ENCODE assay signal across 1 cellular context in the genomic region with DNA sequence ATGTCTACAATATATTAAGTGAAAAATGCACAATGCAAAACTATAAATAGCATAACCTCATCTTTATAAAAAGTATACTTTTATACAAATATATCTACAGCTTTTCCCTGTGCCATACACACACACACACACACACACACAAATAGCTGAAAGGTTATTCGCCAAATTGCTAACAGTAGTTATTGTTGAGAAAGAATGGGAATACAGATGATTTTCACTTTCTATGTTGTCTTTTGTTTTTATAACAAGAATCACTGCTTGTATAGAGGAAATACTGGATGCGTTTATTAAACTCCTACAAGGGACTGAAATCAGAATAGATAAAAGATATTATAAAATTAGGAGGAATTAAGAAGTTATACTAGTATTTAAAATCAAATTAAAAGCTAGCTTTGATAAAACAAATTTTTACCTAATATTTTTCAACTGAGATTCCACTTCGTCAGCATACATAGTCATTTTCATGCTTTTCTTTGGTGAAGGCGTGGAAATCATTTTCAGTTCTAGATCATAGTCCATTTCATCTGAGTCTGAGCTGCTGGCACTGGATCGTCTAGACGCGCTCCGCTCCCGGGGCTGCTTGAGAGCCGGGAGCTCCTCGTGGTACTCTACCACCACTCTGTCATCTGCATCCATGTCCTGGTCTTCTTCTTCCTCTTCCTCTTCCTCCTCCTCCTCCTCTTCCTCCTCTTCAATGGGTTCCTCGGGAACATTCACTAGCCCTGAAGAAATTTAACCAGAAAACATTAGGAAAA.
TF ChIP-seq lines count a peak whose summit lies in the region.

No MANE protein-coding gene starts in this region.

TF ChIP-seq in endothelial cell of umbilical vein, 7 proteins besides CTCF, POLR2A, EP300 and RAD21 (continued from another document):
- TF ChIP-seq GATA2 (IDR thresholded peaks at IDR 0.05; ENCODE audit: insufficient read depth, insufficient read length, low read depth, low read length) (no peak), EZH2 (IDR thresholded peaks at IDR 0.05; ENCODE audit: borderline replicate concordance, low read depth, low read length, severe bottlenecking) (no peak), MYC (IDR thresholded peaks at IDR 0.05; ENCODE audit: low read depth, low read length) (no peak), FOS (IDR thresholded peaks at IDR 0.05; ENCODE audit: borderline replicate concordance, insufficient read depth, low read length) (no peak), POLR2AphosphoS5 (IDR thresholded peaks at IDR 0.05; ENCODE audit: insufficient read depth, low read depth, low read length) (no peak)
